ENCODE assay signal across 8 cellular contexts in genomic region chr2:66434679-66435548, GRCh38. TPM values are rescaled to one million over a fixed set of nuclear protein-coding genes. Genes with fewer than 3 reads are reported as not detected.
DNase-seq lines count a peak whose midpoint lies in the region; TF ChIP-seq lines count a peak whose summit lies in the region.

MEIS1 (plus strand) TSS chr2:66435125; CDS start chr2:66435857, 732 bp downstream.

- H3K27me3 Mint-ChIP-seq in chondrocyte (ENCODE audit: low read depth) = peaks cover 32% of the 10 kb centered on the region

- H3K27ac ChIP-seq in RWPE1 (peak within 1 kb of the TSS; percentile 96), sigmoid colon (peak within 1 kb of the TSS; percentile 93 to 99 (median 98))

- no peak for TF ChIP-seq CTCF in RWPE1 (conservative IDR thresholded peaks at IDR 0.05; ENCODE audit: low read depth)
- no peak for TF ChIP-seq CTCF in chondrocyte (IDR thresholded peaks at IDR 0.05)
- no peak for TF ChIP-seq CTCF in sigmoid colon (IDR thresholded peaks at IDR 0.05)

- peak within 1 kb of the TSS; percentile 99 for H3K27ac Mint-ChIP-seq in chondrocyte (ENCODE audit: unreplicated experiment)

- H3K9me3 ChIP-seq in MG63 (no peaks in the 10 kb centered on the region), sigmoid colon (no peaks in the 10 kb centered on the region)

- peaks cover 2% of the 10 kb centered on the region for H3K36me3 Mint-ChIP-seq in chondrocyte (ENCODE audit: low read depth)

- 1% methylated on average over 38 of the region's 38 CpGs for WGBS in sigmoid colon, 2 donors

- peak; percentile 93 to 98 for TF ChIP-seq POLR2A in sigmoid colon (IDR thresholded peaks at IDR 0.05)

- H3K27me3 ChIP-seq in MG63 (no peaks in the 10 kb centered on the region), sigmoid colon (no peaks in the 10 kb centered on the region)

- POLR2A ChIA-PET in RWPE1 (lab: Yijun Ruan, JAX; ENCODE audit: low non-redundant PET) = interaction anchor here (0.5 to 0.6 kb wide), 2 partner anchors 416 to 747 kb away, joined by 3 to 7 read pairs; no protein-coding TSS in a partner anchor

- CTCF ChIA-PET in RWPE1 (lab: Yijun Ruan, JAX) = interaction anchor here (0.6 to 2.4 kb wide), 6 partner anchors 76 to 1588 kb away, joined by 3 to 13 read pairs (median 5); no protein-coding TSS in a partner anchor

- H3K4me3 Mint-ChIP-seq in chondrocyte (ENCODE audit: unreplicated experiment) = peak within 1 kb of the TSS; percentile 95

- DNase-seq in GDM1 (lab: John Stamatoyannopoulos, UW) = peak; percentile 92
- DNase-seq in GOT3 (lab: John Stamatoyannopoulos, UW) = peak; percentile 77
- DNase-seq in MG63 = peak; percentile 94
- peak; percentile 88 for DNase-seq in RWPE1 (ENCODE audit: low spot score)
- DNase-seq in chondrocyte (ENCODE audit: low spot score) = peak; percentile 92
- peak; percentile 87 for DNase-seq in inferior parietal cortex (ENCODE audit: extremely low spot score)
- peak; percentile 99 for DNase-seq in sigmoid colon
- no peak for DNase-seq in activated gamma-delta T cell (lab: John Stamatoyannopoulos, UW)

- H3K4me3 ChIP-seq in MG63 (peak within 1 kb of the TSS; percentile 70), sigmoid colon (peak within 1 kb of the TSS; percentile 62 to 87 (median 84))

- peaks cover 31% of the 10 kb centered on the region for H3K4me1 Mint-ChIP-seq in chondrocyte (ENCODE audit: low read depth)

- peaks cover under 1% of the 10 kb centered on the region; the same call in 1 of the 2 replicates for H3K36me3 ChIP-seq in MG63
- H3K36me3 ChIP-seq in sigmoid colon = peaks cover 0 to 22% (median 4%) of the 10 kb centered on the region in 4 donors

- intact Hi-C loops in sigmoid colon (cut with DNase I) = loop anchor here (2.0 to 10.0 kb wide), 11 partner anchors 140 to 1407 kb away; partner anchors contain the start of gene ETAA1

- peak in 2 of 4 donors; percentile 35 to 60 for TF ChIP-seq EP300 in sigmoid colon (IDR thresholded peaks at IDR 0.05)

- peaks cover 0 to 25% (median 17%) of the 10 kb centered on the region in 4 donors for H3K4me1 ChIP-seq in sigmoid colon

- no peaks in the 10 kb centered on the region for H3K9me3 Mint-ChIP-seq in chondrocyte (ENCODE audit: low read depth)

RNA-seq across cellular contexts. Expression of gene MEIS1, which starts in this region (rescaled TPM):
- total RNA-seq in MG63 (2014; rRNA removed; shearing (Covaris generic); ENCODE audit: low replicate concordance) = 3.6 and 7.4 TPM in 2 replicates
- total RNA-seq in chondrocyte = 1.1 to 18.5 TPM (median 16.9 TPM) in 3 replicates
- 100 to 1,000 TPM; 108 to 144 (median 128) TPM for total RNA-seq in sigmoid colon
- polyA plus RNA-seq in sigmoid colon = 10 to 100 TPM in 1 of 3 donors, 1 to 10 TPM in 2; 2.8 to 14.2 (median 7.8) TPM
